In genomic region chr6:190596-191395, GRCh38 we compare ENCODE assay signal across 13 cellular contexts.
DNase-seq lines count a peak whose midpoint lies in the region; ATAC-seq and TF ChIP-seq lines count a peak whose summit lies in the region.
"Had no signal": no experiment of that assay in that cellular context is flagged by ENCODE, and none has a peak within 500 bp of the region (broad histone marks: within the 10 kb centered on the region; RNA-seq: fewer than 3 reads in every experiment).

No MANE protein-coding gene starts in this region.

- peaks cover 7% of the 10 kb centered on the region for H3K9me3 Mint-ChIP-seq in activated CD8-positive, alpha-beta T cell treated with anti-CD3 and anti-CD28 coated beads for 36 hours

- H3K27me3 ChIP-seq in H7 (ENCODE audit: control insufficient read depth, insufficient read depth, low read length), result no peaks in the 10 kb centered on the region
- H3K27me3 ChIP-seq in mesendoderm (ENCODE audit: insufficient read depth, low read length, poor library complexity), result no peaks in the 10 kb centered on the region
- H3K27me3 ChIP-seq in tibial nerve, result no peaks in the 10 kb centered on the region
- H3K27me3 ChIP-seq: uterus had no signal

- H2AK5ac ChIP-seq in mesendoderm (ENCODE audit: low read length), result no peak overlapping the region

- no peak overlapping the region for H3K4me3 ChIP-seq in H7 (ENCODE audit: insufficient read depth, low read depth, low read length)
- no peak overlapping the region for H3K4me3 ChIP-seq in mesendoderm (ENCODE audit: low read length)
- no peak overlapping the region for H3K4me3 ChIP-seq in tibial nerve
- H3K4me3 ChIP-seq: A549, uterus had no signal

- no peaks in the 10 kb centered on the region for H3K27me3 Mint-ChIP-seq in activated CD8-positive, alpha-beta T cell treated with anti-CD3 and anti-CD28 coated beads for 36 hours

- DNase-seq in NCI-H146 (lab: John Stamatoyannopoulos, UW) (peak; percentile 29), NCI-H146 treated with DMSO at 0.1 percent for 48 hours (lab: John Stamatoyannopoulos, UW; ENCODE audit: unreplicated experiment) (no peak), H7 (peak; percentile 47), mesendoderm (peak; percentile 32), tibial nerve (ENCODE audit: low spot score in 2 of 2) (no peak), HCEC 1CT (no peak), COLO829 (ENCODE audit: low spot score) (no peak)
- peak; percentile 32 for DNase-seq in activated CD8-positive, alpha-beta T cell treated with anti-CD3 and anti-CD28 coated beads for 36 hours
- DNase-seq: effector CD8-positive, alpha-beta T cell; NCI-H1694 treated with DMSO at 0.1 percent for 48 hours; SK-N-SH; uterus had no signal

- H3K27ac Mint-ChIP-seq in activated CD8-positive, alpha-beta T cell treated with anti-CD3 and anti-CD28 coated beads for 36 hours, result peak overlapping the region; percentile 92

- H3K4me1 ChIP-seq in mesendoderm (ENCODE audit: control insufficient read depth, low read depth, low read length) (no peaks in the 10 kb centered on the region), tibial nerve (peaks cover 0 to 17% (median 0%) of the 10 kb centered on the region in 4 donors)
- H3K4me1 ChIP-seq: A549 had no signal

- no peaks in the 10 kb centered on the region for H3K79me2 ChIP-seq in mesendoderm (ENCODE audit: control insufficient read depth, insufficient read depth, low read length)

- H3K27ac ChIP-seq in mesendoderm (ENCODE audit: low read depth, low read length) (no peak overlapping the region), tibial nerve (no peak overlapping the region)
- H3K27ac ChIP-seq: A549, uterus had no signal

- peak; percentile 33 for TF ChIP-seq CTCF in activated CD8-positive, alpha-beta T cell treated with anti-CD3 and anti-CD28 coated beads for 36 hours (IDR thresholded peaks at IDR 0.05)
- TF ChIP-seq CTCF in tibial nerve (IDR thresholded peaks at IDR 0.05), result no peak

- H3K9ac ChIP-seq in mesendoderm (ENCODE audit: low read length), result no peak overlapping the region
- H3K9ac ChIP-seq: SK-N-SH had no signal

- no peak overlapping the region for H3K4ac ChIP-seq in mesendoderm (ENCODE audit: low read depth, low read length)

- H4K5ac ChIP-seq in mesendoderm (ENCODE audit: low read length), result no peak overlapping the region

- H2BK15ac ChIP-seq in mesendoderm (replicated peaks; ENCODE audit: low read depth), result no peak overlapping the region

- H3K4me3 Mint-ChIP-seq in activated CD8-positive, alpha-beta T cell treated with anti-CD3 and anti-CD28 coated beads for 36 hours, result no peak overlapping the region

- WGBS in mesendoderm (ENCODE audit: extremely low coverage, insufficient coverage, low lambda C conversion rate), result no CpG with 5 or more reads among the region's 11 CpGs
- WGBS in tibial nerve, 2 donors, result 85 to 90% methylated on average over 10 to 11 of the region's 11 CpGs

- H2BK120ac ChIP-seq in mesendoderm (ENCODE audit: low read depth, low read length), result no peak overlapping the region

- no peaks in the 10 kb centered on the region for H3K36me3 Mint-ChIP-seq in activated CD8-positive, alpha-beta T cell treated with anti-CD3 and anti-CD28 coated beads for 36 hours (ENCODE audit: low read depth)

- no peak overlapping the region for H3K23ac ChIP-seq in mesendoderm (ENCODE audit: low read length)

- intact Hi-C loops in activated CD8-positive, alpha-beta T cell treated with anti-CD3 and anti-CD28 coated beads for 36 hours (cut with micrococcal nuclease), result no loop called here

- CTCF ChIA-PET in activated CD8-positive, alpha-beta T cell treated with anti-CD3 and anti-CD28 coated beads for 36 hours (lab: Charles Lee), result interaction anchor here (0.7 to 4.3 kb wide), 14 partner anchors 26 to 323 kb away, joined by 3 to 30 read pairs (median 5); partner anchors contain the start of gene IRF4

- TF ChIP-seq EP300 in tibial nerve (IDR thresholded peaks at IDR 0.05), result no peak

- no peak for TF ChIP-seq POLR2A in tibial nerve (IDR thresholded peaks at IDR 0.05)

- no peaks in the 10 kb centered on the region for H3K9me3 ChIP-seq in tibial nerve
- H3K9me3 ChIP-seq: A549, SK-N-SH, uterus had no signal

- H3K4me2 ChIP-seq in mesendoderm (ENCODE audit: low read length), result no peak overlapping the region
- H3K4me2 ChIP-seq: A549, SK-N-SH had no signal

- H2BK5ac ChIP-seq in mesendoderm (ENCODE audit: low read length), result no peak overlapping the region

- no peaks in the 10 kb centered on the region for H3K79me1 ChIP-seq in mesendoderm (ENCODE audit: low read length)

- H4K8ac ChIP-seq in mesendoderm (ENCODE audit: low read depth, low read length), result no peak overlapping the region

- no peak overlapping the region for H3K18ac ChIP-seq in mesendoderm (ENCODE audit: low read length)

- H3K4me1 Mint-ChIP-seq in activated CD8-positive, alpha-beta T cell treated with anti-CD3 and anti-CD28 coated beads for 36 hours (ENCODE audit: low read depth), result peaks cover 64% of the 10 kb centered on the region

- no peak for ATAC-seq in activated CD8-positive, alpha-beta T cell treated with anti-CD3 and anti-CD28 coated beads for 36 hours

- H3K56ac ChIP-seq in mesendoderm (ENCODE audit: low read length), result no peak overlapping the region

- POLR2A ChIA-PET in activated CD8-positive, alpha-beta T cell treated with anti-CD3 and anti-CD28 coated beads for 36 hours (lab: Charles Lee), result interaction anchor here (0.7 to 9.6 kb wide), 10 partner anchors 13 to 308 kb away, joined by 3 to 116 read pairs (median 4); partner anchors contain the start of gene IRF4

- no peaks in the 10 kb centered on the region for H3K36me3 ChIP-seq in H7 (replicated peaks; ENCODE audit: control insufficient read depth, insufficient read depth, low read length)
- H3K36me3 ChIP-seq in mesendoderm (ENCODE audit: control insufficient read depth, insufficient read depth, low read length), result no peaks in the 10 kb centered on the region
- no peaks in the 10 kb centered on the region for H3K36me3 ChIP-seq in tibial nerve
- H3K36me3 ChIP-seq: uterus had no signal

Comparison
In these comparisons a context has a peak if more than half of its experiments do, and no peak if none do; other contexts are left out.
1. DNase-seq: peak in NCI-H146 (single experiment), H7 (single experiment), activated CD8-positive, alpha-beta T cell treated with anti-CD3 and anti-CD28 coated beads for 36 hours (single experiment) and mesendoderm (single experiment); none in NCI-H146 treated with DMSO at 0.1 percent for 48 hours (single experiment), tibial nerve (0 of 2), HCEC 1CT (single experiment) and COLO829 (single experiment).